ENCODE assay signal across 1 cellular context in genomic region chr2:27427863-27428212, GRCh38.
TF ChIP-seq lines count a peak whose summit lies in the region.

No MANE protein-coding gene starts in this region.

TF ChIP-seq in H1, 55 proteins besides CTCF, POLR2A, EP300 and RAD21:
- TF ChIP-seq EZH2 (IDR thresholded peaks at IDR 0.05; ENCODE audit: low read depth, low read length, severe bottlenecking) (no peak), HDAC6 (IDR thresholded peaks at IDR 0.05; ENCODE audit: low read depth, low read length) (no peak)
